In genomic region chr16:70576431-70577255, GRCh38 we compare ENCODE assay signal across 8 cellular contexts. TPM values are rescaled to one million over a fixed set of nuclear protein-coding genes. Genes with fewer than 3 reads are reported as not detected.
A peak's percentile ranks its signal among the peaks of the same experiment; 100 is the strongest.
DNase-seq lines count a peak whose midpoint lies in the region; ATAC-seq, FAIRE-seq and TF ChIP-seq lines count a peak whose summit lies in the region.

No MANE protein-coding gene starts in this region.

- peak; percentile 89 for ATAC-seq in GM21529 (IDR thresholded peaks at IDR 0.05; ENCODE audit: unreplicated experiment)
- ATAC-seq in activated CD8-positive, alpha-beta T cell treated with anti-CD3 and anti-CD28 coated beads, Interleukin-2, amount 10 ng/mL, durations not matched to agents 7 days and 5 days = no peak
- peak; percentile 6 for ATAC-seq in HepG2

- TF ChIP-seq POLR2A in HepG2 (IDR thresholded peaks at IDR 0.05; ENCODE audit: insufficient read depth in 1 of 2, low read depth in 2 of 2, low read length in 2 of 2) = peak in 1 of 2 experiments; percentile 11; a peak in 2 of 4 replicates

- H3K4me3 ChIP-seq in HepG2 (replicated peaks in 1 of 3; ENCODE audit: insufficient read depth in 1 of 3, low read depth in 2 of 3, low read length in 3 of 3) = no peak overlapping the region

- CTCF ChIA-PET in activated CD8-positive, alpha-beta T cell treated with anti-CD3 and anti-CD28 coated beads, Interleukin-2, amount 10 ng/mL, durations not matched to agents 7 days and 5 days (lab: Charles Lee) = interaction anchor here (1.9 kb wide), 1 partner anchor 68 kb away, joined by 4 read pairs; no protein-coding TSS in a partner anchor
- CTCF ChIA-PET in HepG2 (lab: Yijun Ruan, JAX; ENCODE audit: low intra/inter-chr PET ratio, low total read pairs) = no interaction called here

- no TSS peak for BruUV-seq in HepG2 (replicated peaks; lab: Mats Ljungman, UMichigan)

- H3K27ac Mint-ChIP-seq in activated CD8-positive, alpha-beta T cell treated with anti-CD3 and anti-CD28 coated beads, Interleukin-2, amount 10 ng/mL, durations not matched to agents 7 days and 5 days = peak overlapping the region; percentile 2

- WGBS in HepG2 (ENCODE audit: low lambda C conversion rate) = 72% methylated on average over 10 of the region's 10 CpGs

- H3K9ac ChIP-seq in HepG2 (ENCODE audit: insufficient read depth, low read depth, low read length) = no peak overlapping the region

- intact Hi-C loops in HepG2 (cut with micrococcal nuclease; ENCODE audit: unreplicated experiment) = loop anchor here (5.0 kb wide), 1 partner anchor 71 kb away; the partner anchor contains the start of gene IL34

- H3K4me1 Mint-ChIP-seq in activated CD8-positive, alpha-beta T cell treated with anti-CD3 and anti-CD28 coated beads, Interleukin-2, amount 10 ng/mL, durations not matched to agents 7 days and 5 days (ENCODE audit: low read depth) = peaks cover 14% of the 10 kb centered on the region

- H3K27ac ChIP-seq in HepG2 (ENCODE audit: extremely low read length, insufficient read depth, low read length) = no peak overlapping the region

- POLR2A ChIA-PET in activated CD8-positive, alpha-beta T cell treated with anti-CD3 and anti-CD28 coated beads, Interleukin-2, amount 10 ng/mL, durations not matched to agents 7 days and 5 days (lab: Charles Lee) = no interaction called here
- POLR2A ChIA-PET in HepG2 (lab: Yijun Ruan, JAX) = no interaction called here

- H3K27me3 ChIP-seq in HepG2 (ENCODE audit: control insufficient read depth in 1 of 2, insufficient read depth in 2 of 2, low read length in 2 of 2) = peaks cover 0 to 3% of the 10 kb centered on the region in 2 experiments; a peak in 2 of 5 replicates

- TF ChIP-seq EP300 in HepG2 (IDR thresholded peaks at IDR 0.05; ENCODE audit: low read depth in 2 of 2, low read length in 2 of 2) = no peak
- TF ChIP-seq EP300 in HepG2 (CRISPR knock-in tag; IDR thresholded peaks at IDR 0.05; ENCODE audit: borderline replicate concordance) = no peak

- H2AFZ ChIP-seq in HepG2 (ENCODE audit: low read length) = no peak overlapping the region

- no peaks in the 10 kb centered on the region for H3K9me3 ChIP-seq in HepG2 (ENCODE audit: low read length)

- peaks cover 13% of the 10 kb centered on the region for H3K4me1 ChIP-seq in HepG2 (ENCODE audit: insufficient read depth, low read length)

- peaks cover 12% of the 10 kb centered on the region; the same call in 1 of the 2 replicates for H4K20me1 ChIP-seq in HepG2 (ENCODE audit: insufficient read depth, low read length)

- H3K36me3 ChIP-seq in HepG2 (replicated peaks in 1 of 2; ENCODE audit: control insufficient read depth in 1 of 2, insufficient read depth in 2 of 2, low read length in 2 of 2) = peaks cover 19 to 28% of the 10 kb centered on the region in 2 experiments

- DNase-seq in NCI-H82 (lab: John Stamatoyannopoulos, UW) (peak; percentile 41), NCI-H82 treated with DMSO at 0.1 percent for 48 hours (lab: John Stamatoyannopoulos, UW; ENCODE audit: unreplicated experiment) (no peak), HS-5 (ENCODE audit: low read depth) (peak; percentile 76), HepG2 (ENCODE audit: low spot score) (peak; percentile 28), anterior cingulate cortex (lab: John Stamatoyannopoulos, UW) (no peak), germinal center (ENCODE audit: low spot score) (no peak)
- no peak for DNase-seq in activated CD8-positive, alpha-beta T cell treated with anti-CD3 and anti-CD28 coated beads, Interleukin-2, amount 10 ng/mL, durations not matched to agents 7 days and 5 days

- no peak overlapping the region for H3K4me2 ChIP-seq in HepG2 (ENCODE audit: low read depth, low read length)

- H3K9me3 Mint-ChIP-seq in activated CD8-positive, alpha-beta T cell treated with anti-CD3 and anti-CD28 coated beads, Interleukin-2, amount 10 ng/mL, durations not matched to agents 7 days and 5 days (ENCODE audit: insufficient read depth) = no peaks in the 10 kb centered on the region

- no peak for TF ChIP-seq CTCF in HepG2 (CRISPR knock-in tag; IDR thresholded peaks at IDR 0.05)

- H3K79me2 ChIP-seq in HepG2 (ENCODE audit: insufficient read depth, low read length) = no peaks in the 10 kb centered on the region

- H3K36me3 Mint-ChIP-seq in activated CD8-positive, alpha-beta T cell treated with anti-CD3 and anti-CD28 coated beads, Interleukin-2, amount 10 ng/mL, durations not matched to agents 7 days and 5 days (ENCODE audit: low read depth) = peaks cover 39% of the 10 kb centered on the region

- in situ Hi-C loops in HepG2 (cut with HindIII; ENCODE audit: extremely low pct_ligation_motif_present, low pct_unique_long_range_greater_than_20kb) = no loop called here

- H3K27me3 Mint-ChIP-seq in activated CD8-positive, alpha-beta T cell treated with anti-CD3 and anti-CD28 coated beads, Interleukin-2, amount 10 ng/mL, durations not matched to agents 7 days and 5 days (ENCODE audit: low read depth) = no peaks in the 10 kb centered on the region

- TF ChIP-seq RAD21 in HepG2 (CRISPR knock-in tag; IDR thresholded peaks at IDR 0.05) = no peak

- peak; percentile 56 for FAIRE-seq in HepG2 (lab: Jason Lieb, UNC)

- H3K4me3 Mint-ChIP-seq in activated CD8-positive, alpha-beta T cell treated with anti-CD3 and anti-CD28 coated beads, Interleukin-2, amount 10 ng/mL, durations not matched to agents 7 days and 5 days = no peak overlapping the region

TF ChIP-seq in HepG2, 621 proteins besides CTCF, POLR2A, EP300 and RAD21 (continues in another document):
- TF ChIP-seq CERS6 (CRISPR knock-in tag; IDR thresholded peaks at IDR 0.05) (0 out of 2 replicates have a peak, but pooled peaks have one; percentile 11), HOXA9 (CRISPR knock-in tag; IDR thresholded peaks at IDR 0.05; ENCODE audit: borderline replicate concordance) (no peak), NFIC (IDR thresholded peaks at IDR 0.05; ENCODE audit: low read length) (no peak), POLR2G (IDR thresholded peaks at IDR 0.05; ENCODE audit: low read depth, low read length) (peak; percentile 72)

RNA-seq across cellular contexts. Expression of gene SF3B3, which starts 53.0 kb away (rescaled TPM):
- total RNA-seq in activated CD8-positive, alpha-beta T cell treated with anti-CD3 and anti-CD28 coated beads, Interleukin-2, amount 10 ng/mL, durations not matched to agents 7 days and 5 days = 100 to 1,000 TPM; 399 to 420 TPM
- total RNA-seq in HepG2 (2016; rRNA removed; fragmentation: Illumina TruSeq; extraction: Trizol) = 500 and 817 TPM in 2 replicates
- total RNA-seq in HepG2 (2016; cell fraction: cytosol; rRNA removed; fragmentation: Illumina TruSeq; extraction: Trizol; ENCODE audit: low read depth) = 52.3 and 54.5 TPM in 2 replicates
- total RNA-seq in HepG2 (2016; cell fraction: insoluble cytoplasmic fraction; rRNA removed; fragmentation: Illumina TruSeq; extraction: Trizol) = 484 and 682 TPM in 2 replicates
- 138 and 170 TPM in 2 replicates for total RNA-seq in HepG2 (2016; cell fraction: membrane; rRNA removed; fragmentation: Illumina TruSeq; extraction: Trizol)
- 336 and 347 TPM in 2 replicates for total RNA-seq in HepG2 (2016; cell fraction: nucleus; rRNA removed; fragmentation: Illumina TruSeq; extraction: Trizol)
- 140 and 157 TPM in 2 replicates for polyA plus RNA-seq in HepG2 (2011; rRNA removed)
- polyA plus RNA-seq in HepG2 (2011; cell fraction: cytosol; rRNA removed) = 134 and 147 TPM in 2 replicates
- 150 and 189 TPM in 2 replicates for polyA plus RNA-seq in HepG2 (2011; cell fraction: nucleus; rRNA removed)
- 211 and 269 TPM in 2 replicates for polyA plus RNA-seq in HepG2 (2012)
- polyA plus RNA-seq in HepG2 (2016; cell fraction: cytosol; fragmentation: Illumina TruSeq; extraction: Trizol; ENCODE audit: low read depth) = 31.7 and 36.7 TPM in 2 replicates
- polyA plus RNA-seq in HepG2 (2016; cell fraction: insoluble cytoplasmic fraction; fragmentation: Illumina TruSeq; extraction: Trizol; ENCODE audit: low read depth) = 551 and 651 TPM in 2 replicates
- 103 and 131 TPM in 2 replicates for polyA plus RNA-seq in HepG2 (2016; cell fraction: membrane; fragmentation: Illumina TruSeq; extraction: Trizol; ENCODE audit: low read depth)
- 452 and 475 TPM in 2 replicates for polyA plus RNA-seq in HepG2 (2016; cell fraction: nucleus; fragmentation: Illumina TruSeq; extraction: Trizol; ENCODE audit: insufficient read depth, low read depth)
- 774 and 825 TPM in 2 replicates for polyA minus RNA-seq in HepG2 (2011; rRNA and poly(A)+ RNA removed; ENCODE audit: low replicate concordance)
- polyA minus RNA-seq in HepG2 (2011; cell fraction: cytosol; rRNA and poly(A)+ RNA removed) = 152 and 162 TPM in 2 replicates
- polyA minus RNA-seq in HepG2 (2011; cell fraction: nucleus; rRNA and poly(A)+ RNA removed) = 238 and 284 TPM in 2 replicates

RNA-seq across cellular contexts. Expression of gene COG4, which starts 53.3 kb away (rescaled TPM):
- 10 to 100 TPM; 62.1 to 71.3 TPM for total RNA-seq in activated CD8-positive, alpha-beta T cell treated with anti-CD3 and anti-CD28 coated beads, Interleukin-2, amount 10 ng/mL, durations not matched to agents 7 days and 5 days
- total RNA-seq in HepG2 (2016; rRNA removed; fragmentation: Illumina TruSeq; extraction: Trizol) = 73.8 and 85.7 TPM in 2 replicates
- 9.8 and 10.8 TPM in 2 replicates for total RNA-seq in HepG2 (2016; cell fraction: cytosol; rRNA removed; fragmentation: Illumina TruSeq; extraction: Trizol; ENCODE audit: low read depth)
- 73.6 and 85.8 TPM in 2 replicates for total RNA-seq in HepG2 (2016; cell fraction: insoluble cytoplasmic fraction; rRNA removed; fragmentation: Illumina TruSeq; extraction: Trizol)
- 16.2 and 17.5 TPM in 2 replicates for total RNA-seq in HepG2 (2016; cell fraction: membrane; rRNA removed; fragmentation: Illumina TruSeq; extraction: Trizol)
- total RNA-seq in HepG2 (2016; cell fraction: nucleus; rRNA removed; fragmentation: Illumina TruSeq; extraction: Trizol) = 47.2 and 51.5 TPM in 2 replicates
- polyA plus RNA-seq in HepG2 (2011; rRNA removed) = 51.1 and 52.7 TPM in 2 replicates
- polyA plus RNA-seq in HepG2 (2011; cell fraction: cytosol; rRNA removed) = 40.4 and 61.2 TPM in 2 replicates
- polyA plus RNA-seq in HepG2 (2011; cell fraction: nucleus; rRNA removed) = 138 and 141 TPM in 2 replicates
- 38.9 and 41.3 TPM in 2 replicates for polyA plus RNA-seq in HepG2 (2012)
- polyA plus RNA-seq in HepG2 (2016; cell fraction: cytosol; fragmentation: Illumina TruSeq; extraction: Trizol; ENCODE audit: low read depth) = 4.5 and 4.8 TPM in 2 replicates
- polyA plus RNA-seq in HepG2 (2016; cell fraction: insoluble cytoplasmic fraction; fragmentation: Illumina TruSeq; extraction: Trizol; ENCODE audit: low read depth) = 53.2 and 57.0 TPM in 2 replicates
- polyA plus RNA-seq in HepG2 (2016; cell fraction: membrane; fragmentation: Illumina TruSeq; extraction: Trizol; ENCODE audit: low read depth) = 5.8 and 7.8 TPM in 2 replicates
- 75.3 and 76.0 TPM in 2 replicates for polyA plus RNA-seq in HepG2 (2016; cell fraction: nucleus; fragmentation: Illumina TruSeq; extraction: Trizol; ENCODE audit: insufficient read depth, low read depth)
- polyA minus RNA-seq in HepG2 (2011; rRNA and poly(A)+ RNA removed; ENCODE audit: low replicate concordance) = 62.6 and 88.2 TPM in 2 replicates
- polyA minus RNA-seq in HepG2 (2011; cell fraction: cytosol; rRNA and poly(A)+ RNA removed) = 21.7 and 23.0 TPM in 2 replicates
- 43.4 and 56.8 TPM in 2 replicates for polyA minus RNA-seq in HepG2 (2011; cell fraction: nucleus; rRNA and poly(A)+ RNA removed)

Comparison
In these comparisons a context has a peak if more than half of its experiments do, and no peak if none do; other contexts are left out.
1. DNase-seq: peak in NCI-H82 (single experiment), HS-5 (single experiment) and HepG2 (single experiment); none in NCI-H82 treated with DMSO at 0.1 percent for 48 hours (single experiment), activated CD8-positive, alpha-beta T cell treated with anti-CD3 and anti-CD28 coated beads, Interleukin-2, amount 10 ng/mL, durations not matched to agents 7 days and 5 days (single experiment), anterior cingulate cortex (0 of 58) and germinal center (single experiment).